Comparison of ENCODE assay signal across 9 cellular contexts in the genomic region with DNA sequence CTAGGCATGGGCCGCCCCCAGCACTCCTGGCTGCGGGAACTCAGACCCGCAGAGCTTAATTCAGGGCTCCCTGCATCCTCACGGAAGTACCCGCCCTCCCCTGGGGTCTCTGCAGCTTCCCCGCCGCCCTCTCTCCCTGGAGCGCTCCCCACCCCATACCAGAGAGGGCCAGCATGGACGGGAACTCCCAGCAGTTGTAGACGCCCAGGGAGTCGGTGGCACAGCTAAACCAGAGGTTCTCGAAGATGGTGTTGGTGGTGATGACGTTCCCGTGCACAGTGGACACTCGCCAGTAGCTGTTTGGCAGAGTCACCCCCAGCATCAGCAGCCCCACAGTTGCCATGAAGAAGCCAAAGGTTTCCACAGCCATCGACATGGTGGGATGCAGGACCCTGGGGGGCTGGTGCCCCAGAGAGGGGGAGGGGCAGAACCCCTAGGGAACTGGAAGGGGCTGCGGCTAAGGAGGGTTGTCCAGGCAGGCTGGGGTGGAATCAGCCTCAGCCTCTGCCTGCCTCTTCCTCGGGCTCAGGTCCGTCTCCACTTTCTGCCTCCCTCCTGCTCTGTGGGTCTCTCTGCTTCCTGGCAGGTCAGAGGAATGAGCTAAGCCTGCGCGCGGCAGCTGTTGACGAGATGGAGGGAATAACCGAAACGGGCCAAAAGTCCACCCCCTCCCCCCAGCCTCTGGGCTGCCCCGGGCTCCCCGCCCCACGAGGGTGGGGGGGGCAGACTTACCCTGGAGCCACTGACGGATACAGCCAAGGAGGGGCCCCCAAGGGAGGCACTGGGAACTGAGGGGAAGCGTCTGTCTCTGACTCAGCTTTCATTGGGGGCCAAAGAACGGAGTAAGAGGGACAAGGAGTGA. TPM values are rescaled to one million over a fixed set of nuclear protein-coding genes. Genes with fewer than 3 reads are reported as not detected.
DNase-seq lines count a peak whose midpoint lies in the region; ATAC-seq and TF ChIP-seq lines count a peak whose summit lies in the region.
"Had no signal": no experiment of that assay in that cellular context is flagged by ENCODE, and none has a peak within 500 bp of the region (broad histone marks: within the 10 kb centered on the region; RNA-seq: fewer than 3 reads in every experiment).

A gene with protein sequence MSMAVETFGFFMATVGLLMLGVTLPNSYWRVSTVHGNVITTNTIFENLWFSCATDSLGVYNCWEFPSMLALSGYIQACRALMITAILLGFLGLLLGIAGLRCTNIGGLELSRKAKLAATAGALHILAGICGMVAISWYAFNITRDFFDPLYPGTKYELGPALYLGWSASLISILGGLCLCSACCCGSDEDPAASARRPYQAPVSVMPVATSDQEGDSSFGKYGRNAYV (minus strand): TSS at position 597 of the 862 bp plus-strand sequence. CDS start 221 bp downstream, at position 376.

- H2BK5ac ChIP-seq in trophoblast cell (ENCODE audit: low read depth, low read length, poor library complexity) = no peak within 1 kb of the TSS

- no CpG with 5 or more reads among the region's 31 CpGs for WGBS in trophoblast cell (ENCODE audit: extremely low coverage, insufficient coverage, insufficient read length)

- H3K4me1 ChIP-seq in trophoblast cell (ENCODE audit: control insufficient read depth in 1 of 2, insufficient read depth in 2 of 2, low read length in 2 of 2) = peaks cover 10 to 23% of the 10 kb centered on the region in 2 experiments

- H3K18ac ChIP-seq in trophoblast cell (ENCODE audit: low read length) = peak within 1 kb of the TSS; percentile 15

- H2AFZ ChIP-seq in trophoblast cell (ENCODE audit: insufficient read depth, low read length, poor library complexity) = no peak within 1 kb of the TSS

- TF ChIP-seq POLR2A in GM18505 (IDR thresholded peaks at IDR 0.05; ENCODE audit: borderline replicate concordance, extremely low read depth, insufficient read depth, insufficient read length) = no peak

- H3K4me3 ChIP-seq in WERI-Rb-1 (ENCODE audit: low read depth, low read length) (peak within 1 kb of the TSS; percentile 12), trophoblast cell (ENCODE audit: low read depth, low read length) (no peak within 1 kb of the TSS)

- no peaks in the 10 kb centered on the region for H3K27me3 ChIP-seq in WERI-Rb-1 (ENCODE audit: insufficient read depth, low read depth, severe bottlenecking)
- no peaks in the 10 kb centered on the region for H3K27me3 ChIP-seq in trophoblast cell (ENCODE audit: insufficient read depth, low read length)

- H4K8ac ChIP-seq in trophoblast cell (ENCODE audit: low read depth, low read length) = peak within 1 kb of the TSS; percentile 10

- no peak within 1 kb of the TSS for H3K14ac ChIP-seq in trophoblast cell (ENCODE audit: low read length)

- H3K4ac ChIP-seq in trophoblast cell (ENCODE audit: low read depth, low read length) = no peak within 1 kb of the TSS

- H3K9me3 ChIP-seq in WERI-Rb-1 (ENCODE audit: severe bottlenecking) (no peaks in the 10 kb centered on the region), trophoblast cell (ENCODE audit: insufficient read depth, low read depth, low read length) (no peaks in the 10 kb centered on the region)

- DNase-seq in D341Med (ENCODE audit: low spot score) = peak; percentile 31
- peak; percentile 85 for DNase-seq in WERI-Rb-1
- DNase-seq in Right ventricle myocardium superior = peak; percentile 90
- DNase-seq in trophoblast cell = no peak
- DNase-seq in 8988T = no peak
- no peak for DNase-seq in cortex of kidney (lab: John Stamatoyannopoulos, UW)
- DNase-seq: effector CD4-positive, alpha-beta T cell had no signal

- H2BK120ac ChIP-seq in trophoblast cell (ENCODE audit: insufficient read depth, low read length, poor library complexity) = no peak within 1 kb of the TSS

- no peak within 1 kb of the TSS for H2BK12ac ChIP-seq in trophoblast cell (ENCODE audit: low read length)

- H2AK5ac ChIP-seq in trophoblast cell (ENCODE audit: low read length) = no peak within 1 kb of the TSS

- no peak within 1 kb of the TSS for H4K91ac ChIP-seq in trophoblast cell (ENCODE audit: low read depth, low read length)

- H4K12ac ChIP-seq in trophoblast cell (ENCODE audit: low read depth, low read length) = peak within 1 kb of the TSS; percentile 13

- peaks cover 6% of the 10 kb centered on the region for H3K79me1 ChIP-seq in trophoblast cell (ENCODE audit: low read length)

- no peak within 1 kb of the TSS for H3K23ac ChIP-seq in trophoblast cell (ENCODE audit: low read length)

- H3K27ac ChIP-seq in WERI-Rb-1 (peak within 1 kb of the TSS; percentile 84), trophoblast cell (ENCODE audit: low read depth, low read length) (peak within 1 kb of the TSS; percentile 86)

- no peak within 1 kb of the TSS for H3K9ac ChIP-seq in trophoblast cell (ENCODE audit: low read length)

- H3K79me2 ChIP-seq in trophoblast cell (ENCODE audit: control insufficient read depth, insufficient read depth, low read length, poor library complexity) = no peaks in the 10 kb centered on the region

- intact Hi-C loops in Right ventricle myocardium superior (cut with DNase I) = no loop called here

- peaks cover 29% of the 10 kb centered on the region for H3K36me3 ChIP-seq in WERI-Rb-1
- peaks cover 34 to 43% of the 10 kb centered on the region in 2 experiments for H3K36me3 ChIP-seq in trophoblast cell (ENCODE audit: control insufficient read depth in 1 of 2, insufficient read depth in 2 of 2, low read length in 2 of 2)

- no peak within 1 kb of the TSS for H3K4me2 ChIP-seq in trophoblast cell (ENCODE audit: low read length)

- peak; percentile 76 for ATAC-seq in Right ventricle myocardium superior (ENCODE audit: poor library complexity)
- no peak for ATAC-seq in GM18505 (IDR thresholded peaks at IDR 0.05; ENCODE audit: unreplicated experiment)
- no peak for ATAC-seq in GM21529 (IDR thresholded peaks at IDR 0.05; ENCODE audit: unreplicated experiment)

- TF ChIP-seq CTCF in WERI-Rb-1 (IDR thresholded peaks at IDR 0.05; ENCODE audit: low read depth, low read length) = no peak

RNA-seq across cellular contexts. Expression of the gene that starts here (rescaled TPM):
- total RNA-seq in Right ventricle myocardium superior = 2.2 TPM
- 5.2 and 5.5 TPM in 2 replicates for polyA plus RNA-seq in trophoblast cell (2013)

Comparison
In these comparisons a context has a peak if more than half of its experiments do, and no peak if none do; other contexts are left out.
1. DNase-seq: peak in D341Med (single experiment), WERI-Rb-1 (single experiment) and Right ventricle myocardium superior (single experiment); none in trophoblast cell (0 of 2), 8988T (single experiment) and cortex of kidney (single experiment).